In genomic region chr18:56245856-56246575, GRCh38 we compare ENCODE assay signal across 16 cellular contexts.
DNase-seq lines count a peak whose midpoint lies in the region; ATAC-seq and TF ChIP-seq lines count a peak whose summit lies in the region.
"Had no signal": no experiment of that assay in that cellular context is flagged by ENCODE, and none has a peak within 500 bp of the region (broad histone marks: within the 10 kb centered on the region; RNA-seq: fewer than 3 reads in every experiment).

No MANE protein-coding gene starts in this region.

- H3K27me3 Mint-ChIP-seq in nephron (ENCODE audit: low read depth) (no peaks in the 10 kb centered on the region), Calu3 (ENCODE audit: unreplicated experiment) (peaks cover 9% of the 10 kb centered on the region)
- H3K27me3 Mint-ChIP-seq: memory B cell, T-helper 17 cell had no signal

- no TSS peak for BruUV-seq in Calu3 (replicated peaks; lab: Mats Ljungman, UMichigan)

- CTCF ChIA-PET in Calu3 (lab: Charles Lee), result interaction anchor here (0.8 kb wide), 1 partner anchor 184 kb away, joined by 6 read pairs; no protein-coding TSS in a partner anchor

- H3K4me3 ChIP-seq in AG09309 (ENCODE audit: control insufficient read depth, low read depth, low read length), result no peak overlapping the region

- no peak overlapping the region for H3K4me3 Mint-ChIP-seq in nephron
- H3K4me3 Mint-ChIP-seq in Calu3 (ENCODE audit: low read depth, unreplicated experiment), result no peak overlapping the region
- H3K4me3 Mint-ChIP-seq: memory B cell, T-helper 17 cell had no signal

- DNase-seq in AG09309 (ENCODE audit: low read depth) (peak; percentile 73), M059J (ENCODE audit: low read depth) (peak; percentile 96), dermis blood vessel endothelial cell (peak; percentile 19), nucleus accumbens (lab: John Stamatoyannopoulos, UW) (no peak), Calu3 (no peak)
- DNase-seq: central memory CD4-positive, alpha-beta T cell; erythroblast; NCI-H226; stimulated activated CD8-positive, alpha-beta memory T cell treated with anti-CD3 and anti-CD28 coated beads, Interleukin-4, amount 100 ng/mL, for 48 hours; T-helper 17 cell had no signal

- intact Hi-C loops in Calu3 (cut with micrococcal nuclease; ENCODE audit: unreplicated experiment), result no loop called here

- TF ChIP-seq CTCF in AG09309 (IDR thresholded peaks at IDR 0.05; ENCODE audit: control insufficient read depth, insufficient read depth, low read depth, low read length, missing control alignments) (no peak), nephron (IDR thresholded peaks at IDR 0.05; ENCODE audit: unreplicated experiment in 3 of 3) (no peak), Calu3 (IDR thresholded peaks at IDR 0.05; ENCODE audit: unreplicated experiment) (no peak)

- H3K4me1 Mint-ChIP-seq in nephron (peaks cover 25% of the 10 kb centered on the region), Calu3 (ENCODE audit: low read depth, unreplicated experiment) (no peaks in the 10 kb centered on the region)
- H3K4me1 Mint-ChIP-seq: T-helper 17 cell had no signal

- peak overlapping the region; percentile 19 to 71 (median 41) for H3K27ac Mint-ChIP-seq in nephron
- H3K27ac Mint-ChIP-seq in Calu3 (ENCODE audit: unreplicated experiment), result no peak overlapping the region
- H3K27ac Mint-ChIP-seq: activated T-helper 2 cell treated with anti-CD3 and anti-CD28 coated beads, Interferon-gamma antibody, Interleukin-2, Interleukin-4, amounts not matched to agents 10 μg/mL and 5 μg/mL and 100 μg/mL, durations not matched to agents 14 hours and 24 hours and 36 hours; memory B cell; T-helper 17 cell had no signal

- ATAC-seq in HG02884 (IDR thresholded peaks at IDR 0.05; ENCODE audit: unreplicated experiment) (no peak), GM19395 (IDR thresholded peaks at IDR 0.05; ENCODE audit: unreplicated experiment) (no peak)
- ATAC-seq: Panc1, T-helper 17 cell had no signal

- peaks cover 4% of the 10 kb centered on the region for H3K9me3 Mint-ChIP-seq in nephron
- H3K9me3 Mint-ChIP-seq in Calu3 (ENCODE audit: low read depth, unreplicated experiment), result no peaks in the 10 kb centered on the region
- H3K9me3 Mint-ChIP-seq: activated T-helper 2 cell treated with anti-CD3 and anti-CD28 coated beads, Interferon-gamma antibody, Interleukin-2, Interleukin-4, amounts not matched to agents 10 μg/mL and 5 μg/mL and 100 μg/mL, durations not matched to agents 14 hours and 24 hours and 36 hours had no signal

- H3K36me3 Mint-ChIP-seq in nephron (ENCODE audit: low read depth) (no peaks in the 10 kb centered on the region), Calu3 (ENCODE audit: insufficient read depth, unreplicated experiment) (no peaks in the 10 kb centered on the region)
- H3K36me3 Mint-ChIP-seq: memory B cell had no signal

Comparison
In these comparisons a context has a peak if more than half of its experiments do, and no peak if none do; other contexts are left out.
1. DNase-seq: peak in AG09309 (single experiment), M059J (single experiment) and dermis blood vessel endothelial cell (single experiment); none in nucleus accumbens (0 of 56) and Calu3 (single experiment).